ENCODE assay signal across 1 cellular context in genomic region chr22:40325315-40325714, GRCh38.
TF ChIP-seq lines count a peak whose summit lies in the region.

No MANE protein-coding gene starts in this region.

TF ChIP-seq in GM23338, 12 proteins besides CTCF, POLR2A, EP300 and RAD21 (continued from another document):
- TF ChIP-seq ZNF462 (CRISPR knock-in tag; IDR thresholded peaks at IDR 0.05) (no peak), ZNF114 (CRISPR knock-in tag; IDR thresholded peaks at IDR 0.05) (no peak), NANOG (IDR thresholded peaks at IDR 0.05; ENCODE audit: borderline replicate concordance) (no peak), JUNB (IDR thresholded peaks at IDR 0.05; ENCODE audit: unreplicated experiment) (no peak), EZH2phosphoT487 (IDR thresholded peaks at IDR 0.05; ENCODE audit: unreplicated experiment) (no peak), ZNF331 (CRISPR knock-in tag; IDR thresholded peaks at IDR 0.05; ENCODE audit: low read depth) (no peak)
